8 cellular contexts compared by ENCODE assay signal in the genomic region with DNA sequence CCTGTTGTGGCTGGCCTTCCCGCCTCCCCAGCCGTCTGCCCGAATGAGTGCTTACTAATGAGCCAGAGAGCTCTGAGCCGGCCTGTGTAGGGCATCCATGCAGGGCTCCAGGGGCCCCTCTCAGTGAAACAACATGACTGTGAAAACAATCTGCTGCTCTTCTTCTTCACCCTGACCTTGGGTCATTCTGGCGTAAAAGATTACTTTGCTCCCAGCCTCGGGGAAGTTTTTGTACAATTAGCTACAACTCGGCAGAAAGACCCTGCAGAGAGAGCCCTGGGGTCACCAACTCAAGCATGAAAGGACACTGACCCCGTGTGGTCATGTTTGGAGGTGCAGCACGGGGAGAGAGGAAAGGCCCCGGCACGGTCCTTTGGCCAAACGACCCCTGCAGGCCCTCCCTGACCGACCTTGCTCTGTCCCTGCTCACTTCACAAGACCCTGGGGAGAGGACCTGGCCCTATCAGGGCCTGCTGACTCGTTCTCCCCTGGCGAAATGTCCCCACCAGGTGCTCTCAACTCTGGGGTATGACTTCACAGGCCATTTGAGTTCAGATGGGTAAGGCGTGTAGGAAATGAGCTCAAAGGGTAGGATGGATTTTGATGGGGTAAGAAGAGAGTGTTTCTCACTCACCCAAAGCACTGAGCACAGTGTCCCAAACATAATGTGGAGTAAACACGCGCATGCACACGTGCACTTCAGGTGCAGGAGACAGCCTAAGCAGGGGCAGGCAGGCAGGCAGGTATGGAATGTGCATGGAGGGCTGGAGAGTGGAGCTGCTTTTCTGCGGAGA. TPM values are rescaled to one million over a fixed set of nuclear protein-coding genes. Genes with fewer than 3 reads are reported as not detected.
A peak's percentile ranks its signal among the peaks of the same experiment; 100 is the strongest.
DNase-seq lines count a peak whose midpoint lies in the region; ATAC-seq and TF ChIP-seq lines count a peak whose summit lies in the region.

No MANE protein-coding gene starts in this region.

- no peak overlapping the region for H3K27ac Mint-ChIP-seq in activated T-helper 2 cell treated with anti-CD3 and anti-CD28 coated beads, Interferon-gamma antibody, Interleukin-2, Interleukin-4, amounts not matched to agents 10 μg/mL and 5 μg/mL and 100 μg/mL, durations not matched to agents 14 hours and 24 hours and 36 hours
- no peak overlapping the region for H3K27ac Mint-ChIP-seq in osteocyte (ENCODE audit: unreplicated experiment)

- H3K9me3 Mint-ChIP-seq in activated T-helper 2 cell treated with anti-CD3 and anti-CD28 coated beads, Interferon-gamma antibody, Interleukin-2, Interleukin-4, amounts not matched to agents 10 μg/mL and 5 μg/mL and 100 μg/mL, durations not matched to agents 14 hours and 24 hours and 36 hours, result no peaks in the 10 kb centered on the region
- H3K9me3 Mint-ChIP-seq in osteocyte (ENCODE audit: unreplicated experiment), result no peaks in the 10 kb centered on the region

- H3K36me3 Mint-ChIP-seq in activated T-helper 2 cell treated with anti-CD3 and anti-CD28 coated beads, Interferon-gamma antibody, Interleukin-2, Interleukin-4, amounts not matched to agents 10 μg/mL and 5 μg/mL and 100 μg/mL, durations not matched to agents 14 hours and 24 hours and 36 hours (ENCODE audit: low read depth), result no peaks in the 10 kb centered on the region
- no peaks in the 10 kb centered on the region for H3K36me3 Mint-ChIP-seq in osteocyte (ENCODE audit: unreplicated experiment)

- H3K4me1 Mint-ChIP-seq in activated T-helper 2 cell treated with anti-CD3 and anti-CD28 coated beads, Interferon-gamma antibody, Interleukin-2, Interleukin-4, amounts not matched to agents 10 μg/mL and 5 μg/mL and 100 μg/mL, durations not matched to agents 14 hours and 24 hours and 36 hours (ENCODE audit: low read depth), result peaks cover 8% of the 10 kb centered on the region
- peaks cover 21% of the 10 kb centered on the region for H3K4me1 Mint-ChIP-seq in osteocyte (ENCODE audit: unreplicated experiment)

- 0 out of 2 replicates have a peak overlapping the region, but pooled peaks have one; percentile 5 for H3K9ac ChIP-seq in HUES64 (ENCODE audit: low read depth, low read length)

- no peak overlapping the region for H3K4me3 Mint-ChIP-seq in activated T-helper 2 cell treated with anti-CD3 and anti-CD28 coated beads, Interferon-gamma antibody, Interleukin-2, Interleukin-4, amounts not matched to agents 10 μg/mL and 5 μg/mL and 100 μg/mL, durations not matched to agents 14 hours and 24 hours and 36 hours (ENCODE audit: low read depth)
- H3K4me3 Mint-ChIP-seq in osteocyte (ENCODE audit: unreplicated experiment), result no peak overlapping the region

- intact Hi-C loops in activated T-helper 2 cell treated with anti-CD3 and anti-CD28 coated beads, Interferon-gamma antibody, Interleukin-2, Interleukin-4, amounts not matched to agents 10 μg/mL and 5 μg/mL and 100 μg/mL, durations not matched to agents 14 hours and 24 hours and 36 hours (cut with micrococcal nuclease), result loop anchor here (2.0 kb wide), 3 partner anchors 234 to 470 kb away; no protein-coding TSS in a partner anchor

- WGBS in HUES64, result 28% methylated on average over 20 of the region's 20 CpGs

- peaks cover 3% of the 10 kb centered on the region for H3K27me3 Mint-ChIP-seq in activated T-helper 2 cell treated with anti-CD3 and anti-CD28 coated beads, Interferon-gamma antibody, Interleukin-2, Interleukin-4, amounts not matched to agents 10 μg/mL and 5 μg/mL and 100 μg/mL, durations not matched to agents 14 hours and 24 hours and 36 hours (ENCODE audit: low read depth)
- H3K27me3 Mint-ChIP-seq in osteocyte (ENCODE audit: unreplicated experiment), result no peaks in the 10 kb centered on the region

- H3K4me3 ChIP-seq in HUES64 (ENCODE audit: low read length) (peak overlapping the region; percentile 30), thoracic aorta (peak overlapping the region; percentile 20)

- TF ChIP-seq CTCF in osteocyte (IDR thresholded peaks at IDR 0.05), result peak; percentile 97
- TF ChIP-seq CTCF in thoracic aorta (IDR thresholded peaks at IDR 0.05), result peak; percentile 98

- no peak overlapping the region for H3K27ac ChIP-seq in HUES64 (ENCODE audit: low read depth, low read length)
- no peak overlapping the region for H3K27ac ChIP-seq in thoracic aorta

- H3K9me3 ChIP-seq in HUES64 (ENCODE audit: insufficient read depth, low read depth, low read length) (no peaks in the 10 kb centered on the region), thoracic aorta (no peaks in the 10 kb centered on the region)

- peak; percentile 71 for DNase-seq in COLO668 (lab: John Stamatoyannopoulos, UW; ENCODE audit: unreplicated experiment)
- DNase-seq in RPMI8226, result peak; percentile 67
- DNase-seq in activated T-helper 2 cell treated with anti-CD3 and anti-CD28 coated beads, Interferon-gamma antibody, Interleukin-2, Interleukin-4, amounts not matched to agents 10 μg/mL and 5 μg/mL and 100 μg/mL, durations not matched to agents 14 hours and 24 hours and 36 hours (ENCODE audit: low spot score), result peak; percentile 41
- DNase-seq in globus pallidus (ENCODE audit: low spot score), result peak; percentile 54
- peak; percentile 88 for DNase-seq in osteocyte (ENCODE audit: extremely low spot score, unreplicated experiment)
- peak; percentile 22 for DNase-seq in thoracic aorta (ENCODE audit: low spot score)

- ATAC-seq in GM21360 (IDR thresholded peaks at IDR 0.05; ENCODE audit: unreplicated experiment) (peak; percentile 72), thoracic aorta (ENCODE audit: insufficient number of reproducible peaks, low FRiP score, low read depth) (peak; percentile 49)

- H3K27me3 ChIP-seq in HUES64 (ENCODE audit: insufficient read depth, low read length) (no peaks in the 10 kb centered on the region), thoracic aorta (replicated peaks; ENCODE audit: insufficient read depth) (no peaks in the 10 kb centered on the region)

- no peaks in the 10 kb centered on the region for H3K4me1 ChIP-seq in HUES64 (ENCODE audit: insufficient read depth, low read length)
- peaks cover 0 to 11% of the 10 kb centered on the region in 2 donors for H3K4me1 ChIP-seq in thoracic aorta (ENCODE audit: control insufficient read depth in 1 of 2, low read depth in 2 of 2)

- no peaks in the 10 kb centered on the region for H3K36me3 ChIP-seq in HUES64 (ENCODE audit: insufficient read depth, low read length)
- H3K36me3 ChIP-seq in thoracic aorta, result no peaks in the 10 kb centered on the region

RNA-seq across cellular contexts. Expression of a gene that starts 22.9 kb away (rescaled TPM):
- 20.0 TPM for polyA plus RNA-seq in HUES64 (2013, experiment 1 of 2)
- polyA plus RNA-seq in HUES64 (2013, experiment 2 of 2), result 24.5 TPM
- 38.1 and 39.7 TPM in 2 replicates for total RNA-seq in activated T-helper 2 cell treated with anti-CD3 and anti-CD28 coated beads, Interferon-gamma antibody, Interleukin-2, Interleukin-4, amounts not matched to agents 10 μg/mL and 5 μg/mL and 100 μg/mL, durations not matched to agents 14 hours and 24 hours and 36 hours
- total RNA-seq in osteocyte (31.6 and 39.0 TPM in 2 replicates), thoracic aorta (10 to 100 TPM; 37.2 to 44.9 TPM)

Comparison
In these comparisons a context has a peak if more than half of its experiments do, and no peak if none do; other contexts are left out.
1. DNase-seq: peak in every context shown above with its lines; median percentile 88 in osteocyte; 71 in COLO668; 67 in RPMI8226; 54 in globus pallidus; 41 in activated T-helper 2 cell treated with anti-CD3 and anti-CD28 coated beads, Interferon-gamma antibody, Interleukin-2, Interleukin-4, amounts not matched to agents 10 μg/mL and 5 μg/mL and 100 μg/mL, durations not matched to agents 14 hours and 24 hours and 36 hours; 22 in thoracic aorta.